In genomic region chr19:38717051-38717450, GRCh38 we compare ENCODE assay signal across 36 cellular contexts. TPM values are rescaled to one million over a fixed set of nuclear protein-coding genes. Genes with fewer than 3 reads are reported as not detected.
"Had no signal": no experiment of that assay in that cellular context is flagged by ENCODE, and none has a peak within 500 bp of the region (broad histone marks: within the 10 kb centered on the region; RNA-seq: fewer than 3 reads in every experiment).

No MANE protein-coding gene starts in this region.

- H3K4me3 ChIP-seq: adrenal gland, coronary artery, lung, skin epidermis, upper lobe of left lung, vagina had no signal

- DNase-seq: activated CD4-positive, alpha-beta T cell treated with anti-CD3 and anti-CD28 coated beads for 4 hours; activated CD4-positive, alpha-beta T cell treated with anti-CD3 and anti-CD28 coated beads, Interleukin-2, amount 50 U/mL, for 4 hours; activated CD8-positive, alpha-beta memory T cell treated with anti-CD3 and anti-CD28 coated beads for 24 hours; activated effector memory CD4-positive, alpha-beta T cell treated with anti-CD3 and anti-CD28 coated beads, Interleukin-2, amount 50 U/mL, for 16 hours; activated naive CD4-positive, alpha-beta T cell treated with anti-CD3 and anti-CD28 coated beads for 36 hours; activated naive CD8-positive, alpha-beta T cell treated with anti-CD3 and anti-CD28 coated beads for 36 hours; adrenal gland; cerebellar nuclear complex; effector memory CD8-positive, alpha-beta T cell; head of caudate nucleus; kidney glomerular epithelial cell; mesendoderm; stimulated activated CD4-positive, alpha-beta T cell treated with anti-CD3 and anti-CD28 coated beads, Interleukin-12 subunit alpha, Interleukin-12 subunit beta, amount 100 ng/mL, for 4 hours; stimulated activated CD4-positive, alpha-beta T cell treated with anti-CD3 and anti-CD28 coated beads, Interleukin-4, amount 100 ng/mL, for 1 hour; SW 1271; T-helper 9 cell had no signal

- FAIRE-seq: bronchial epithelial cell, TTC549 had no signal

- H3K4me3 Mint-ChIP-seq: activated naive CD4-positive, alpha-beta T cell treated with anti-CD3 and anti-CD28 coated beads for 36 hours; activated naive CD8-positive, alpha-beta T cell treated with anti-CD3 and anti-CD28 coated beads for 36 hours; activated T-helper 1 cell treated with anti-CD3 and anti-CD28 coated beads, Interleukin-12 subunit alpha, Interleukin-12 subunit beta, Interleukin-2, Interleukin-4 antibody, amounts not matched to agents 30 ng/mL and 10 ng/mL and 1 ng/mL, durations not matched to agents 14 hours and 24 hours and 36 hours; effector memory CD8-positive, alpha-beta T cell; natural killer cell treated with Interleukin-12 subunit alpha and Interleukin-12 subunit beta and Interleukin-15 and Interleukin-18, amount 100 ng/mL, for 72 hours; stimulated activated naive CD8-positive, alpha-beta T cell treated with anti-CD3 and anti-CD28 coated beads, Interleukin-15, Interleukin-2, amounts not matched to agents 100 ng/mL and 50 ng/mL, for 24 hours; T-helper 1 cell treated with Interleukin-12 subunit alpha and Interleukin-12 subunit beta and Interleukin-4 antibody, amounts not matched to agents 30 μg/mL and 1 μg/mL, for 36 hours had no signal

- H3K4me1 Mint-ChIP-seq: activated naive CD8-positive, alpha-beta T cell treated with anti-CD3 and anti-CD28 coated beads for 36 hours had no signal

- H3K27me3 Mint-ChIP-seq: activated naive CD8-positive, alpha-beta T cell treated with anti-CD3 and anti-CD28 coated beads for 36 hours; effector memory CD8-positive, alpha-beta T cell; natural killer cell treated with Interleukin-12 subunit alpha and Interleukin-12 subunit beta and Interleukin-15 and Interleukin-18, amount 100 ng/mL, for 72 hours; stimulated activated naive CD8-positive, alpha-beta T cell treated with anti-CD3 and anti-CD28 coated beads, Interleukin-15, Interleukin-2, amounts not matched to agents 100 ng/mL and 50 ng/mL, for 24 hours had no signal

- H3K27ac ChIP-seq: skin epidermis, vagina, VCaP had no signal

- H3K9me3 Mint-ChIP-seq: activated naive CD4-positive, alpha-beta T cell treated with anti-CD3 and anti-CD28 coated beads for 36 hours; activated naive CD8-positive, alpha-beta T cell treated with anti-CD3 and anti-CD28 coated beads for 36 hours; activated T-helper 1 cell treated with anti-CD3 and anti-CD28 coated beads, Interleukin-12 subunit alpha, Interleukin-12 subunit beta, Interleukin-2, Interleukin-4 antibody, amounts not matched to agents 30 ng/mL and 10 ng/mL and 1 ng/mL, durations not matched to agents 14 hours and 24 hours and 36 hours; effector memory CD8-positive, alpha-beta T cell; natural killer cell treated with Interleukin-12 subunit alpha and Interleukin-12 subunit beta and Interleukin-15 and Interleukin-18, amount 100 ng/mL, for 72 hours; stimulated activated naive CD8-positive, alpha-beta T cell treated with anti-CD3 and anti-CD28 coated beads, Interleukin-15, Interleukin-2, amounts not matched to agents 100 ng/mL and 50 ng/mL, for 24 hours; T-helper 1 cell treated with Interleukin-12 subunit alpha and Interleukin-12 subunit beta and Interleukin-4 antibody, amounts not matched to agents 30 μg/mL and 1 μg/mL, for 36 hours had no signal

- H3K27me3 ChIP-seq: adrenal gland, upper lobe of left lung, vagina had no signal

- H3K9me3 ChIP-seq: adrenal gland, upper lobe of left lung, vagina had no signal

- ATAC-seq: effector memory CD8-positive, alpha-beta T cell; left lobe of liver; natural killer cell treated with Interleukin-12 subunit alpha and Interleukin-12 subunit beta and Interleukin-15 and Interleukin-18, amount 100 ng/mL, for 72 hours; sciatic nerve had no signal

- H3K27ac Mint-ChIP-seq: activated naive CD4-positive, alpha-beta T cell treated with anti-CD3 and anti-CD28 coated beads for 36 hours; activated naive CD8-positive, alpha-beta T cell treated with anti-CD3 and anti-CD28 coated beads for 36 hours; activated T-helper 1 cell treated with anti-CD3 and anti-CD28 coated beads, Interleukin-12 subunit alpha, Interleukin-12 subunit beta, Interleukin-2, Interleukin-4 antibody, amounts not matched to agents 30 ng/mL and 10 ng/mL and 1 ng/mL, durations not matched to agents 14 hours and 24 hours and 36 hours; natural killer cell treated with Interleukin-12 subunit alpha and Interleukin-12 subunit beta and Interleukin-15 and Interleukin-18, amount 100 ng/mL, for 72 hours; stimulated activated naive CD8-positive, alpha-beta T cell treated with anti-CD3 and anti-CD28 coated beads, Interleukin-15, Interleukin-2, amounts not matched to agents 100 ng/mL and 50 ng/mL, for 24 hours; T-helper 1 cell treated with Interleukin-12 subunit alpha and Interleukin-12 subunit beta and Interleukin-4 antibody, amounts not matched to agents 30 μg/mL and 1 μg/mL, for 36 hours had no signal

RNA-seq across cellular contexts. Expression of gene CAPN12, which starts 27.2 kb away (rescaled TPM):
- total RNA-seq: myocyte had no signal

RNA-seq across cellular contexts. Expression of gene LGALS7, which starts 56.3 kb away (rescaled TPM):
- total RNA-seq: activated naive CD4-positive, alpha-beta T cell treated with anti-CD3 and anti-CD28 coated beads for 36 hours; activated naive CD8-positive, alpha-beta T cell treated with anti-CD3 and anti-CD28 coated beads for 36 hours; activated T-helper 1 cell treated with anti-CD3 and anti-CD28 coated beads, Interleukin-12 subunit alpha, Interleukin-12 subunit beta, Interleukin-2, Interleukin-4 antibody, amounts not matched to agents 30 ng/mL and 10 ng/mL and 1 ng/mL, durations not matched to agents 14 hours and 24 hours and 36 hours; adrenal gland; fibroblast of lung; fibroblast of villous mesenchyme; left lobe of liver; mononuclear cell; myocyte; natural killer cell treated with Interleukin-12 subunit alpha and Interleukin-12 subunit beta and Interleukin-15 and Interleukin-18, amount 100 ng/mL, for 72 hours; omental fat pad; sciatic nerve; subcutaneous adipose tissue; upper lobe of left lung had no signal
- polyA plus RNA-seq: adrenal gland, fibroblast of lung had no signal
